ENCODE assay signal across 9 cellular contexts in genomic region chr18:74994502-74995403, GRCh38.
A peak's percentile ranks its signal among the peaks of the same experiment; 100 is the strongest.
DNase-seq lines count a peak whose midpoint lies in the region; ATAC-seq and TF ChIP-seq lines count a peak whose summit lies in the region.
"Had no signal": no experiment of that assay in that cellular context is flagged by ENCODE, and none has a peak within 500 bp of the region (broad histone marks: within the 10 kb centered on the region; RNA-seq: fewer than 3 reads in every experiment).

No MANE protein-coding gene starts in this region.

- peaks cover 3% of the 10 kb centered on the region for H3K9me3 Mint-ChIP-seq in activated T-helper 17 cell treated with anti-CD3 and anti-CD28 coated beads, Interleukin-2, amount 50 U/mL, for 72 hours

- WGBS in ovary, 3 donors = 83 to 84% (median 83%) methylated on average over 19 of the region's 19 CpGs

- H3K4me1 Mint-ChIP-seq in activated T-helper 17 cell treated with anti-CD3 and anti-CD28 coated beads, Interleukin-2, amount 50 U/mL, for 72 hours = peaks cover 35% of the 10 kb centered on the region

- intact Hi-C loops in ovary (cut with DNase I) = no loop called here

- H3K36me3 Mint-ChIP-seq in activated T-helper 17 cell treated with anti-CD3 and anti-CD28 coated beads, Interleukin-2, amount 50 U/mL, for 72 hours (ENCODE audit: low read depth) = peaks cover 12% of the 10 kb centered on the region

- H3K27ac ChIP-seq in muscle layer of duodenum (ENCODE audit: low read length) (peak overlapping the region; percentile 7), ovary (no peak overlapping the region)
- H3K27ac ChIP-seq: pancreas had no signal

- no peak for TF ChIP-seq EP300 in ovary (IDR thresholded peaks at IDR 0.05)

- TF ChIP-seq POLR2A in ovary (IDR thresholded peaks at IDR 0.05) = no peak

- no peaks in the 10 kb centered on the region for H3K27me3 Mint-ChIP-seq in activated T-helper 17 cell treated with anti-CD3 and anti-CD28 coated beads, Interleukin-2, amount 50 U/mL, for 72 hours

- no peaks in the 10 kb centered on the region for H3K9me3 ChIP-seq in muscle layer of duodenum (ENCODE audit: control insufficient read depth in 1 of 2, low read length in 2 of 2)
- no peaks in the 10 kb centered on the region for H3K9me3 ChIP-seq in ovary
- H3K9me3 ChIP-seq: pancreas had no signal

- peak; percentile 2 for DNase-seq in HK-2 (ENCODE audit: unreplicated experiment)
- no peak for DNase-seq in NCI-H1417 (lab: John Stamatoyannopoulos, UW)
- no peak for DNase-seq in ovary
- DNase-seq in cerebellum (ENCODE audit: low spot score) = no peak
- DNase-seq: pancreas had no signal

- H3K36me3 ChIP-seq in muscle layer of duodenum (ENCODE audit: control insufficient read depth in 1 of 2, insufficient read depth in 2 of 2, low read length in 2 of 2) = no peaks in the 10 kb centered on the region
- no peaks in the 10 kb centered on the region for H3K36me3 ChIP-seq in ovary
- H3K36me3 ChIP-seq: pancreas had no signal

- peak overlapping the region; percentile 70 for H3K4me3 Mint-ChIP-seq in activated T-helper 17 cell treated with anti-CD3 and anti-CD28 coated beads, Interleukin-2, amount 50 U/mL, for 72 hours

- TF ChIP-seq CTCF in ovary (IDR thresholded peaks at IDR 0.05) = no peak

- no peak overlapping the region for H3K4me3 ChIP-seq in muscle layer of duodenum (ENCODE audit: low read depth in 1 of 2, low read length in 2 of 2)
- no peak overlapping the region for H3K4me3 ChIP-seq in ovary
- H3K4me3 ChIP-seq: pancreas had no signal

- ATAC-seq in GM18502 (IDR thresholded peaks at IDR 0.05; ENCODE audit: poor library complexity, unreplicated experiment) (peak; percentile 85), GM21526 (IDR thresholded peaks at IDR 0.05; ENCODE audit: low FRiP score, unreplicated experiment) (peak; percentile 87)
- peak; percentile 82 for ATAC-seq in activated T-helper 17 cell treated with anti-CD3 and anti-CD28 coated beads, Interleukin-2, amount 50 U/mL, for 72 hours (replicated peaks)

- H3K27me3 ChIP-seq in muscle layer of duodenum (ENCODE audit: low read depth, low read length) (no peaks in the 10 kb centered on the region), ovary (no peaks in the 10 kb centered on the region)
- H3K27me3 ChIP-seq: pancreas had no signal

- H3K27ac Mint-ChIP-seq in activated T-helper 17 cell treated with anti-CD3 and anti-CD28 coated beads, Interleukin-2, amount 50 U/mL, for 72 hours = peak overlapping the region; percentile 84

- H3K4me1 ChIP-seq in muscle layer of duodenum (ENCODE audit: control insufficient read depth in 1 of 2, insufficient read depth in 2 of 2, low read length in 2 of 2) (no peaks in the 10 kb centered on the region), ovary (ENCODE audit: insufficient read depth) (no peaks in the 10 kb centered on the region)
- H3K4me1 ChIP-seq: pancreas had no signal
